9 cellular contexts compared by ENCODE assay signal in genomic region chr2:73359915-73360697, GRCh38. TPM values are rescaled to one million over a fixed set of nuclear protein-coding genes. Genes with fewer than 3 reads are reported as not detected.
DNase-seq lines count a peak whose midpoint lies in the region; ATAC-seq and TF ChIP-seq lines count a peak whose summit lies in the region.
"Had no signal": no experiment of that assay in that cellular context is flagged by ENCODE, and none has a peak within 500 bp of the region (broad histone marks: within the 10 kb centered on the region; RNA-seq: fewer than 3 reads in every experiment).

No MANE protein-coding gene starts in this region.

- intact Hi-C loops in right cardiac atrium (cut with DNase I) (no loop called here), posterior cingulate gyrus (cut with DNase I) (no loop called here)

- H3K27me3 ChIP-seq in cardiac muscle cell (peaks cover 10% of the 10 kb centered on the region), right cardiac atrium (ENCODE audit: control insufficient read depth, insufficient read depth) (no peaks in the 10 kb centered on the region), endodermal cell (ENCODE audit: control insufficient read depth, insufficient read depth, low read length, poor library complexity, severe bottlenecking) (peaks cover 8% of the 10 kb centered on the region)
- H3K27me3 ChIP-seq: body of pancreas had no signal

- H3K27ac ChIP-seq in cardiac muscle cell, result no peak overlapping the region
- no peak overlapping the region for H3K27ac ChIP-seq in right cardiac atrium (ENCODE audit: low read length)
- no peak overlapping the region for H3K27ac ChIP-seq in endodermal cell (ENCODE audit: low read depth, low read length)
- H3K27ac ChIP-seq: body of pancreas had no signal

- peaks cover 8% of the 10 kb centered on the region for H3K4me1 Mint-ChIP-seq in endodermal cell

- peaks cover 5% of the 10 kb centered on the region for H3K9me3 Mint-ChIP-seq in endodermal cell

- H3K27me3 Mint-ChIP-seq in endodermal cell (ENCODE audit: insufficient read depth), result peaks cover 14% of the 10 kb centered on the region

- H3K4me1 ChIP-seq in cardiac muscle cell (ENCODE audit: low read depth) (no peaks in the 10 kb centered on the region), right cardiac atrium (ENCODE audit: control insufficient read depth, insufficient read depth, low read length) (no peaks in the 10 kb centered on the region), endodermal cell (ENCODE audit: control insufficient read depth, insufficient read depth, low read length) (no peaks in the 10 kb centered on the region)
- H3K4me1 ChIP-seq: body of pancreas had no signal

- DNase-seq in cardiac muscle cell (ENCODE audit: low read depth in 1 of 2, low spot score in 1 of 2) (peak in 1 of 2 donors; percentile 23), right cardiac atrium (no peak), NCI-H774 (lab: John Stamatoyannopoulos, UW) (peak; percentile 1), endodermal cell (no peak), superior temporal gyrus (ENCODE audit: extremely low spot score) (peak; percentile 69), posterior cingulate gyrus (no peak), amygdala (lab: John Stamatoyannopoulos, UW) (no peak)
- DNase-seq: body of pancreas had no signal

- no peak overlapping the region for H3K27ac Mint-ChIP-seq in endodermal cell

- H3K36me3 Mint-ChIP-seq in endodermal cell (ENCODE audit: low read depth), result no peaks in the 10 kb centered on the region

- peak; percentile 59 for TF ChIP-seq CTCF in cardiac muscle cell (IDR thresholded peaks at IDR 0.05; ENCODE audit: low read depth, low read length)
- TF ChIP-seq CTCF in endodermal cell (conservative IDR thresholded peaks at IDR 0.05), result peak; percentile 76

- no peak for ATAC-seq in right cardiac atrium
- no peak for ATAC-seq in GM21390 (IDR thresholded peaks at IDR 0.05; ENCODE audit: unreplicated experiment)
- ATAC-seq: body of pancreas had no signal

- H3K4me3 Mint-ChIP-seq in endodermal cell, result no peak overlapping the region

- H3K9me3 ChIP-seq in cardiac muscle cell (ENCODE audit: low read depth), result no peaks in the 10 kb centered on the region
- no peaks in the 10 kb centered on the region for H3K9me3 ChIP-seq in right cardiac atrium (ENCODE audit: control insufficient read depth, low read length)
- H3K9me3 ChIP-seq in endodermal cell (ENCODE audit: control insufficient read depth, low read length), result no peaks in the 10 kb centered on the region
- H3K9me3 ChIP-seq: body of pancreas had no signal

- no peak overlapping the region for H3K9ac ChIP-seq in endodermal cell (ENCODE audit: extremely low read depth, low read length, poor library complexity, severe bottlenecking)

- 15% methylated on average over 2 of the region's 2 CpGs for WGBS in right cardiac atrium
- WGBS in endodermal cell (ENCODE audit: insufficient coverage in 1 of 2, insufficient read length in 1 of 2), 2 experiments, result 31% methylated on average over 2 of the region's 2 CpGs; no CpG with 5 or more reads in 1 of the 2 experiments

- no peak overlapping the region for H3K4me3 ChIP-seq in cardiac muscle cell
- no peak overlapping the region for H3K4me3 ChIP-seq in right cardiac atrium (ENCODE audit: low read length)
- no peak overlapping the region for H3K4me3 ChIP-seq in endodermal cell (ENCODE audit: low read length)
- H3K4me3 ChIP-seq: body of pancreas had no signal

- H3K36me3 ChIP-seq in cardiac muscle cell, result no peaks in the 10 kb centered on the region
- no peaks in the 10 kb centered on the region for H3K36me3 ChIP-seq in endodermal cell (ENCODE audit: control insufficient read depth, insufficient read depth, low read length)

RNA-seq across cellular contexts. Expression of gene ALMS1, which starts 25.5 kb away (rescaled TPM):
- total RNA-seq in cardiac muscle cell (25.2 and 30.1 TPM in 2 replicates), right cardiac atrium (10 to 100 TPM in 2 of 4 donors, 1 to 10 TPM in 2; 8.5 to 11.8 (median 10.2) TPM), endodermal cell (10 to 100 TPM; 52.4 to 56.1 TPM)
- polyA plus RNA-seq in cardiac muscle cell (6.8 and 10.6 TPM in 2 replicates), right cardiac atrium (3.3 TPM)
- polyA plus RNA-seq in endodermal cell (2013, experiment 1 of 2), result 23.2 TPM
- polyA plus RNA-seq in endodermal cell (2013, experiment 2 of 2), result 23.1 TPM

Comparison
In these comparisons a context has a peak if more than half of its experiments do, and no peak if none do; other contexts are left out.
1. DNase-seq: peak in NCI-H774 (single experiment) and superior temporal gyrus (single experiment); none in right cardiac atrium (0 of 3), endodermal cell (single experiment), posterior cingulate gyrus (0 of 10) and amygdala (0 of 56).